Comparison of ENCODE assay signal across 1 cellular context in genomic region chr19:51507640-51508058, GRCh38.
A peak's percentile ranks its signal among the peaks of the same experiment; 100 is the strongest.
TF ChIP-seq lines count a peak whose summit lies in the region.

No MANE protein-coding gene starts in this region.

TF ChIP-seq in K562, 482 proteins besides CTCF, POLR2A, EP300 and RAD21 (continued from another document and continues in another):
- TF ChIP-seq CREB3 (tag; conservative IDR thresholded peaks at IDR 0.05; ENCODE audit: low read depth): peak; percentile 27; the same call in 1 of the 2 replicates
- no peak for TF ChIP-seq ZBTB17 (CRISPR knock-in tag; IDR thresholded peaks at IDR 0.05)
- no peak for TF ChIP-seq ELF2 (CRISPR knock-in tag; IDR thresholded peaks at IDR 0.05)
- no peak for TF ChIP-seq FOXA1 (IDR thresholded peaks at IDR 0.05; ENCODE audit: borderline replicate concordance)
- no peak for TF ChIP-seq SMAD2 (IDR thresholded peaks at IDR 0.05; ENCODE audit: low read depth, low read length)
- TF ChIP-seq THRA (IDR thresholded peaks at IDR 0.05): no peak
- TF ChIP-seq CXXC5 (CRISPR knock-in tag; IDR thresholded peaks at IDR 0.05): no peak
- TF ChIP-seq SMAD1 (IDR thresholded peaks at IDR 0.05; ENCODE audit: low read depth, low read length, partially characterized antibody): no peak
- no peak for TF ChIP-seq NR0B1 (IDR thresholded peaks at IDR 0.05; ENCODE audit: partially characterized antibody)
- TF ChIP-seq MXD1 (CRISPR knock-in tag; IDR thresholded peaks at IDR 0.05; ENCODE audit: borderline replicate concordance, poor library complexity, severe bottlenecking): no peak
- no peak for TF ChIP-seq ZBTB34 (CRISPR knock-in tag; IDR thresholded peaks at IDR 0.05)
- TF ChIP-seq ZNF3 (CRISPR knock-in tag; IDR thresholded peaks at IDR 0.05): no peak
- TF ChIP-seq BRF1 (IDR thresholded peaks at IDR 0.05; ENCODE audit: borderline replicate concordance, extremely low read depth, insufficient read length): no peak
- peak; percentile 27; the same call in 1 of the 2 replicates for TF ChIP-seq ZBTB40 (IDR thresholded peaks at IDR 0.05)
- TF ChIP-seq ZBTB40 (CRISPR knock-in tag; IDR thresholded peaks at IDR 0.05): no peak
- peak; percentile 25; the same call in 1 of the 2 replicates for TF ChIP-seq ELF4 (CRISPR knock-in tag; IDR thresholded peaks at IDR 0.05)
- TF ChIP-seq NCOA6 (IDR thresholded peaks at IDR 0.05): no peak
- no peak for TF ChIP-seq ARID4B (CRISPR knock-in tag; IDR thresholded peaks at IDR 0.05)
- TF ChIP-seq AFF4 (CRISPR knock-in tag; IDR thresholded peaks at IDR 0.05): no peak
- TF ChIP-seq GTF2F1 (IDR thresholded peaks at IDR 0.05; ENCODE audit: low read depth, low read length): no peak
- TF ChIP-seq SLC30A9 (CRISPR knock-in tag; IDR thresholded peaks at IDR 0.05): no peak
- TF ChIP-seq PHTF2 (CRISPR knock-in tag; IDR thresholded peaks at IDR 0.05): no peak
- TF ChIP-seq ZSCAN32 (CRISPR knock-in tag; IDR thresholded peaks at IDR 0.05): no peak
